1 cellular context compared by ENCODE assay signal in genomic region chr4:185761352-185762235, GRCh38.
A peak's percentile ranks its signal among the peaks of the same experiment; 100 is the strongest.
TF ChIP-seq lines count a peak whose summit lies in the region.

No MANE protein-coding gene starts in this region.

TF ChIP-seq in IMR-90, 13 proteins besides CTCF, POLR2A, EP300 and RAD21:
- TF ChIP-seq ELK1 (IDR thresholded peaks at IDR 0.05; ENCODE audit: borderline replicate concordance, low read depth, low read length), result no peak
- TF ChIP-seq MXI1 (IDR thresholded peaks at IDR 0.05; ENCODE audit: borderline replicate concordance, low read depth, low read length), result no peak
- no peak for TF ChIP-seq CHD1 (IDR thresholded peaks at IDR 0.05; ENCODE audit: low read depth, low read length)
- no peak for TF ChIP-seq RCOR1 (IDR thresholded peaks at IDR 0.05; ENCODE audit: insufficient replicate concordance, low read length)
- no peak for TF ChIP-seq MAFK (IDR thresholded peaks at IDR 0.05; ENCODE audit: low read depth, low read length)
- TF ChIP-seq BHLHE40 (IDR thresholded peaks at IDR 0.05; ENCODE audit: low read depth, low read length), result no peak
- peak; percentile 62 for TF ChIP-seq CEBPB (IDR thresholded peaks at IDR 0.05; ENCODE audit: low read depth, low read length)
TF ChIP-seq in IMR-90: peak in this region for 1.
